Comparison of ENCODE assay signal across 10 cellular contexts in the genomic region with DNA sequence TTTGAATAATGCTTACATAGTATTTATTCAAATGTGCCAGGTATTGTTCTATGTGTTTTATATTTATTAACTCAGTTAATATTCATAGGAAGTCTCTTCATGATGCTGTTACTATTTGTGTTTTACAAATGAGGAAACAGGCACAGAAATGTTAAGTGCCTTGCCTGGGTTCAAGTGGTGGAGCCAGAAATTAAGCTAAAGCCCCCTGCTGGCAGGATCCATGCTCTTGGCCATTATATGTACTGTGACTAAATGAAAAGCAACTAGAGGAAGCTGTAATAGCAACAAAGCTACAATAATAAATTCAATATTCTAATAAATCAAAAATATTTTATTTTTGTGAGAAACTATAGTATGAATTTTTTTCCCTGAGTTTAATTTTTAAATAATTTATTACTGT. TPM values are rescaled to one million over a fixed set of nuclear protein-coding genes. Genes with fewer than 3 reads are reported as not detected.
DNase-seq lines count a peak whose midpoint lies in the region; ATAC-seq and TF ChIP-seq lines count a peak whose summit lies in the region.
"Had no signal": no experiment of that assay in that cellular context is flagged by ENCODE, and none has a peak within 500 bp of the region (broad histone marks: within the 10 kb centered on the region; RNA-seq: fewer than 3 reads in every experiment).

No MANE protein-coding gene starts in this region.

- H3K27me3 Mint-ChIP-seq in type B pancreatic cell, result no peaks in the 10 kb centered on the region

- H3K4me1 ChIP-seq in left ventricle myocardium inferior, result peaks cover 14% of the 10 kb centered on the region
- peaks cover 0 to 12% (median 0%) of the 10 kb centered on the region in 12 donors for H3K4me1 ChIP-seq in heart left ventricle
- no peaks in the 10 kb centered on the region for H3K4me1 ChIP-seq in colonic mucosa

- H3K4me3 ChIP-seq in left ventricle myocardium inferior, result no peak overlapping the region
- no peak overlapping the region for H3K4me3 ChIP-seq in heart left ventricle
- H3K4me3 ChIP-seq in colonic mucosa, result no peak overlapping the region

- H3K27ac ChIP-seq in left ventricle myocardium inferior (replicated peaks) (no peak overlapping the region), heart left ventricle (no peak overlapping the region), colonic mucosa (no peak overlapping the region)
- H3K27ac ChIP-seq: neutrophil had no signal

- intact Hi-C loops in left ventricle myocardium inferior (cut with micrococcal nuclease) (no loop called here), heart left ventricle (cut with DNase I) (no loop called here), colonic mucosa (cut with DNase I) (no loop called here)

- H3K4me3 Mint-ChIP-seq in type B pancreatic cell, result no peak overlapping the region

- H3K9me3 ChIP-seq in left ventricle myocardium inferior (replicated peaks) (no peaks in the 10 kb centered on the region), heart left ventricle (no peaks in the 10 kb centered on the region), colonic mucosa (no peaks in the 10 kb centered on the region)
- H3K9me3 ChIP-seq: neutrophil had no signal

- H3K9ac ChIP-seq in colonic mucosa (ENCODE audit: low read depth in 2 of 2, low read length in 2 of 2), result no peak overlapping the region

- peak; percentile 39 for TF ChIP-seq CTCF in left ventricle myocardium inferior (IDR thresholded peaks at IDR 0.05; ENCODE audit: borderline replicate concordance)
- TF ChIP-seq CTCF in heart left ventricle (IDR thresholded peaks at IDR 0.05), result peak in 4 of 12 donors; percentile 23 to 37 (median 30)
- TF ChIP-seq CTCF in colonic mucosa (IDR thresholded peaks at IDR 0.05), result peak; percentile 13
- peak; percentile 74 for TF ChIP-seq CTCF in type B pancreatic cell (conservative IDR thresholded peaks at IDR 0.05)

- DNase-seq in left ventricle myocardium inferior, result no peak
- no peak for DNase-seq in heart left ventricle
- DNase-seq in NCI-H345 treated with DMSO at 0.1 percent for 48 hours (lab: John Stamatoyannopoulos, UW; ENCODE audit: unreplicated experiment), result peak; percentile 6
- DNase-seq in colonic mucosa, result no peak
- DNase-seq in type B pancreatic cell (ENCODE audit: extremely low spot score, unreplicated experiment), result no peak
- DNase-seq: cortex of kidney had no signal

- H3K27ac Mint-ChIP-seq in type B pancreatic cell, result no peak overlapping the region

- no peaks in the 10 kb centered on the region for H3K4me1 Mint-ChIP-seq in type B pancreatic cell (ENCODE audit: unreplicated experiment)

- H3K36me3 Mint-ChIP-seq in type B pancreatic cell, result peaks cover 17% of the 10 kb centered on the region

- no peaks in the 10 kb centered on the region for H3K27me3 ChIP-seq in left ventricle myocardium inferior (ENCODE audit: low read depth)
- H3K27me3 ChIP-seq in heart left ventricle, result no peaks in the 10 kb centered on the region
- no peaks in the 10 kb centered on the region for H3K27me3 ChIP-seq in colonic mucosa
- H3K27me3 ChIP-seq: neutrophil had no signal

- no peaks in the 10 kb centered on the region for H3K9me3 Mint-ChIP-seq in type B pancreatic cell

- no peak for TF ChIP-seq POLR2A in heart left ventricle (IDR thresholded peaks at IDR 0.05)

- H3K36me3 ChIP-seq in left ventricle myocardium inferior (peaks cover 31% of the 10 kb centered on the region), heart left ventricle (peaks cover 0 to 51% (median 36%) of the 10 kb centered on the region in 9 donors), colonic mucosa (no peaks in the 10 kb centered on the region)

- ATAC-seq in heart left ventricle (no peak), HG03025 (IDR thresholded peaks at IDR 0.05; ENCODE audit: low FRiP score, unreplicated experiment) (no peak), GM21390 (IDR thresholded peaks at IDR 0.05; ENCODE audit: unreplicated experiment) (no peak), GM19467 (IDR thresholded peaks at IDR 0.05; ENCODE audit: unreplicated experiment) (no peak)

RNA-seq across cellular contexts. Expression of a gene that starts 30.0 kb away (rescaled TPM):
- total RNA-seq in left ventricle myocardium inferior (77.5 TPM), heart left ventricle (10 to 100 TPM; 62.3 to 87.2 (median 79.3) TPM), colonic mucosa (100 to 1,000 TPM in 1 of 2 donors, 10 to 100 TPM in 1; 80.6 to 114 TPM), type B pancreatic cell (ENCODE audit: low replicate concordance) (66.3 and 67.3 TPM in 2 replicates)
- 10 to 100 TPM; 23.2 to 72.7 TPM for polyA plus RNA-seq in heart left ventricle

RNA-seq across cellular contexts. Expression of a gene that starts 34.3 kb away (rescaled TPM):
- 19.7 TPM for total RNA-seq in left ventricle myocardium inferior
- 10 to 100 TPM; 13.4 to 25.8 (median 18.8) TPM for total RNA-seq in heart left ventricle
- polyA plus RNA-seq in heart left ventricle, result 10 to 100 TPM in 1 of 2 donors, 1 to 10 TPM in 1; 7.4 to 19.9 TPM
- total RNA-seq in colonic mucosa, result 10 to 100 TPM; 57.5 to 71.5 TPM
- 22.2 and 28.7 TPM in 2 replicates for total RNA-seq in type B pancreatic cell (ENCODE audit: low replicate concordance)
